8 cellular contexts compared by ENCODE assay signal in genomic region chr1:171741872-171742576, GRCh38. TPM values are rescaled to one million over a fixed set of nuclear protein-coding genes. Genes with fewer than 3 reads are reported as not detected.
DNase-seq lines count a peak whose midpoint lies in the region; ATAC-seq, FAIRE-seq and TF ChIP-seq lines count a peak whose summit lies in the region.

TSS of gene VAMP4 (minus strand) at chr1:171742065. CDS start at chr1:171738414, 3,651 bp downstream.

- H3K27me3 ChIP-seq in parathyroid adenoma (ENCODE audit: control insufficient read depth, insufficient read depth, low read length) (no peaks in the 10 kb centered on the region), thyroid gland (no peaks in the 10 kb centered on the region)

- TF ChIP-seq CTCF in parathyroid adenoma (IDR thresholded peaks at IDR 0.05), result no peak
- no peak for TF ChIP-seq CTCF in thyroid gland (IDR thresholded peaks at IDR 0.05)

- no peaks in the 10 kb centered on the region for H3K36me3 ChIP-seq in parathyroid adenoma (ENCODE audit: control insufficient read depth, insufficient read depth, low read length)
- H3K36me3 ChIP-seq in thyroid gland, result peaks cover 0 to 3% of the 10 kb centered on the region in 2 donors

- peaks cover 7% of the 10 kb centered on the region for H3K4me1 ChIP-seq in parathyroid adenoma
- H3K4me1 ChIP-seq in thyroid gland, result peaks cover 25 to 28% of the 10 kb centered on the region in 2 donors

- peak within 1 kb of the TSS; percentile 98 for H3K27ac Mint-ChIP-seq in activated naive CD8-positive, alpha-beta T cell treated with anti-CD3 and anti-CD28 coated beads, Interleukin-2, amount 50 U/mL, for 24 hours

- intact Hi-C loops in Right ventricle myocardium superior (cut with DNase I) (no loop called here), thyroid gland (cut with DNase I) (no loop called here)

- peak within 1 kb of the TSS; percentile 98 for H3K27ac ChIP-seq in parathyroid adenoma
- peak within 1 kb of the TSS; percentile 93 to 98 (median 98) for H3K27ac ChIP-seq in thyroid gland

- no peaks in the 10 kb centered on the region for H3K27me3 Mint-ChIP-seq in activated naive CD8-positive, alpha-beta T cell treated with anti-CD3 and anti-CD28 coated beads, Interleukin-2, amount 50 U/mL, for 24 hours

- H3K4me1 Mint-ChIP-seq in activated naive CD8-positive, alpha-beta T cell treated with anti-CD3 and anti-CD28 coated beads, Interleukin-2, amount 50 U/mL, for 24 hours, result peaks cover 57% of the 10 kb centered on the region

- peak within 1 kb of the TSS; percentile 97 for H2AFZ ChIP-seq in parathyroid adenoma

- peak; percentile 90 for ATAC-seq in HG02642 (IDR thresholded peaks at IDR 0.05; ENCODE audit: poor library complexity, unreplicated experiment)
- peak; percentile 94 for ATAC-seq in activated naive CD8-positive, alpha-beta T cell treated with anti-CD3 and anti-CD28 coated beads, Interleukin-2, amount 50 U/mL, for 24 hours
- peak; percentile 96 for ATAC-seq in Right ventricle myocardium superior (ENCODE audit: poor library complexity)

- WGBS in thyroid gland, 2 donors, result 0 to 1% methylated on average over 34 to 57 of the region's 57 CpGs

- peak within 1 kb of the TSS; percentile 98 for H3K4me3 ChIP-seq in parathyroid adenoma (ENCODE audit: low read depth, low read length)
- peak within 1 kb of the TSS; percentile 44 to 96 (median 88) for H3K4me3 ChIP-seq in thyroid gland (replicated peaks in 1 of 3)

- peaks cover 2% of the 10 kb centered on the region for H3K79me2 ChIP-seq in parathyroid adenoma

- H3K9ac ChIP-seq in parathyroid adenoma, result peak within 1 kb of the TSS; percentile 80

- H3K9me3 ChIP-seq in parathyroid adenoma (ENCODE audit: control insufficient read depth, low read length) (no peaks in the 10 kb centered on the region), thyroid gland (no peaks in the 10 kb centered on the region)

- peak within 1 kb of the TSS; percentile 99 for H3K4me3 Mint-ChIP-seq in activated naive CD8-positive, alpha-beta T cell treated with anti-CD3 and anti-CD28 coated beads, Interleukin-2, amount 50 U/mL, for 24 hours

- H3K4me2 ChIP-seq in parathyroid adenoma (ENCODE audit: low read length), result peak within 1 kb of the TSS; percentile 95

- H3K36me3 Mint-ChIP-seq in activated naive CD8-positive, alpha-beta T cell treated with anti-CD3 and anti-CD28 coated beads, Interleukin-2, amount 50 U/mL, for 24 hours (ENCODE audit: low read depth), result peaks cover under 1% of the 10 kb centered on the region

- DNase-seq in GM12891 (ENCODE audit: insufficient read length, low spot score) (peak; percentile 68), NCI-H1105 (lab: John Stamatoyannopoulos, UW) (peak; percentile 75), SW480 (ENCODE audit: low spot score) (peak; percentile 82), Right ventricle myocardium superior (peak; percentile 93), thyroid gland (peak; percentile 90 to 92)
- peak; percentile 87 for DNase-seq in activated naive CD8-positive, alpha-beta T cell treated with anti-CD3 and anti-CD28 coated beads, Interleukin-2, amount 50 U/mL, for 24 hours

- no peaks in the 10 kb centered on the region for H3K9me3 Mint-ChIP-seq in activated naive CD8-positive, alpha-beta T cell treated with anti-CD3 and anti-CD28 coated beads, Interleukin-2, amount 50 U/mL, for 24 hours

- TF ChIP-seq POLR2A in GM12891 (IDR thresholded peaks at IDR 0.05; ENCODE audit: low read depth, low read length), result peak; percentile 76
- TF ChIP-seq POLR2A in thyroid gland (IDR thresholded peaks at IDR 0.05), result peak; percentile 28 to 96

- FAIRE-seq in GM12891 (lab: Jason Lieb, UNC), result peak; percentile 98

TF ChIP-seq in GM12891, 5 proteins besides CTCF, POLR2A, EP300 and RAD21:
- TF ChIP-seq TAF1 (IDR thresholded peaks at IDR 0.05; ENCODE audit: low read depth, low read length) (peak; percentile 63), POLR2AphosphoS5 (IDR thresholded peaks at IDR 0.05; ENCODE audit: low read depth, low read length) (peak; percentile 80), SPI1 (IDR thresholded peaks at IDR 0.05; ENCODE audit: low read depth, low read length) (no peak)

RNA-seq across cellular contexts. Expression of gene VAMP4, which starts in this region (rescaled TPM):
- 2.7 TPM for polyA plus RNA-seq in GM12891 (2012; ENCODE audit: low read depth, missing spikeins)
- total RNA-seq in Right ventricle myocardium superior (12.1 TPM), thyroid gland (10 to 100 TPM; 16.3 to 23.2 (median 17.8) TPM)

Comparison
In these comparisons a context has a peak if more than half of its experiments do, and no peak if none do; other contexts are left out.
1. Peak in every context shown above with its lines: DNase-seq, ATAC-seq, H3K4me3 ChIP-seq and H3K27ac ChIP-seq.